7 cellular contexts compared by ENCODE assay signal in genomic region chr6:130170160-130170559, GRCh38. TPM values are rescaled to one million over a fixed set of nuclear protein-coding genes. Genes with fewer than 3 reads are reported as not detected.
"Had no signal": no experiment of that assay in that cellular context is flagged by ENCODE, and none has a peak within 500 bp of the region (broad histone marks: within the 10 kb centered on the region; RNA-seq: fewer than 3 reads in every experiment).

No MANE protein-coding gene starts in this region.

RNA-seq across cellular contexts. Expression of gene SAMD3, which starts 52.6 kb away (rescaled TPM):
- total RNA-seq: dermis microvascular lymphatic vessel endothelial cell, endothelial cell of umbilical vein, epithelial cell of proximal tubule, kidney epithelial cell, lower leg skin, lung microvascular endothelial cell, myocyte had no signal
- polyA plus RNA-seq: endothelial cell of umbilical vein had no signal
